24 cellular contexts compared by ENCODE assay signal in the genomic region with DNA sequence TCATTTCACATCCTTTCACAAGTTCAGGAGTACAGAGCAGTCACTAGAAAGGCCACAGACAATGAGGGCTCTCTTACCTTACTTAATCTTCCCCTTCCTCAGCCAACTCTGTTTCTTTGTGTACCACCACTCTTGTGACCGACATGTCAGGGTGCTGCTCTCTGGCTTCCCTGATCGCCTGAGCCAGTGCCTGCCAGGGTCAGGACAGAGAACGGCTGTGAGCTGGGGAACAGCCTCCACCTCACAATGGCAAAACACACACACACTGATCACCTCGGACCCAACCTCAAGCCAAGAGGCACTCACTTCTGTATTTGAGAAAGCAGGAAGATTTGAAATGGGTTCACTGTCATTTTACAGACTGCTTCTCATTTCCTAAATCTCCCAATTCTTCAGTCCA. TPM values are rescaled to one million over a fixed set of nuclear protein-coding genes. Genes with fewer than 3 reads are reported as not detected.
DNase-seq lines count a peak whose midpoint lies in the region; ATAC-seq and TF ChIP-seq lines count a peak whose summit lies in the region.
"Had no signal": no experiment of that assay in that cellular context is flagged by ENCODE, and none has a peak within 500 bp of the region (broad histone marks: within the 10 kb centered on the region; RNA-seq: fewer than 3 reads in every experiment).

No MANE protein-coding gene starts in this region.

- H3K27me3 ChIP-seq in GM23338 (ENCODE audit: insufficient read depth) (no peaks in the 10 kb centered on the region), RWPE2 (ENCODE audit: insufficient read depth, poor library complexity, severe bottlenecking) (no peaks in the 10 kb centered on the region), foreskin keratinocyte (no peaks in the 10 kb centered on the region), suprapubic skin (no peaks in the 10 kb centered on the region)
- H3K27me3 ChIP-seq: MG63, Peyer's patch had no signal

- H3K4me1 ChIP-seq in GM23338 (ENCODE audit: insufficient read depth): peaks cover 24% of the 10 kb centered on the region
- peaks cover 4% of the 10 kb centered on the region for H3K4me1 ChIP-seq in RWPE2 (ENCODE audit: insufficient read depth, poor library complexity, severe bottlenecking)
- H3K4me1 ChIP-seq in foreskin keratinocyte: peaks cover 9% of the 10 kb centered on the region
- no peaks in the 10 kb centered on the region for H3K4me1 ChIP-seq in suprapubic skin
- H3K4me1 ChIP-seq: Peyer's patch had no signal

- peak; percentile 67 for ATAC-seq in GM23338
- 0 out of 3 replicates have a peak, but pooled peaks have one; percentile 21 for ATAC-seq in RWPE2 (ENCODE audit: low read depth)
- peak; percentile 11 for ATAC-seq in foreskin keratinocyte
- ATAC-seq in GM21576 (IDR thresholded peaks at IDR 0.05; ENCODE audit: unreplicated experiment): no peak
- ATAC-seq in HG02610 (IDR thresholded peaks at IDR 0.05; ENCODE audit: unreplicated experiment): no peak
- ATAC-seq: GM12878, Right ventricle myocardium inferior had no signal

- H3K4me2 ChIP-seq in GM23338: no peak overlapping the region

- H2AFZ ChIP-seq in GM23338: no peak overlapping the region

- no peaks in the 10 kb centered on the region for H3K9me2 ChIP-seq in GM23338 (ENCODE audit: insufficient read depth)

- DNase-seq in GM23338 (ENCODE audit: low spot score) (peak; percentile 15), RWPE2 (ENCODE audit: low spot score) (no peak), foreskin keratinocyte (no peak), nephron progenitor cell (no peak), suprapubic skin (ENCODE audit: low spot score in 2 of 2) (no peak)
- DNase-seq: CD4-positive, alpha-beta T cell; GOT3; Kasumi-1; MG63; NCI-H1092; NCI-H1436 treated with DMSO at 0.1 percent for 48 hours; NCI-H2029; NCI-H446 treated with DMSO at 0.1 percent for 48 hours; NCI-H69; NK-92 treated with Interleukin-12 subunit alpha and Interleukin-12 subunit beta, amount 100 ng/mL, for 24 hours; Peyer's patch had no signal

- TF ChIP-seq CTCF in GM23338 (conservative IDR thresholded peaks at IDR 0.05; ENCODE audit: low read depth in 2 of 2) (no peak), RWPE2 (IDR thresholded peaks at IDR 0.05; ENCODE audit: poor library complexity, severe bottlenecking) (no peak), foreskin keratinocyte (conservative IDR thresholded peaks at IDR 0.05) (no peak), nephron progenitor cell (IDR thresholded peaks at IDR 0.05) (no peak), suprapubic skin (IDR thresholded peaks at IDR 0.05) (no peak)

- H3K27me3 Mint-ChIP-seq in GM23338 (ENCODE audit: insufficient read depth, low read depth, poor library complexity): no peaks in the 10 kb centered on the region
- H3K27me3 Mint-ChIP-seq in nephron progenitor cell (ENCODE audit: low read depth, poor library complexity): no peaks in the 10 kb centered on the region
- H3K27me3 Mint-ChIP-seq: CD4-positive, alpha-beta T cell; IgD-negative memory B cell had no signal

- no peaks in the 10 kb centered on the region for H3F3A ChIP-seq in GM23338 (replicated peaks; ENCODE audit: low read depth)

- no peaks in the 10 kb centered on the region for H3K79me2 ChIP-seq in GM23338 (replicated peaks; ENCODE audit: insufficient read depth)

- H3K9me3 Mint-ChIP-seq in GM23338 (no peaks in the 10 kb centered on the region), nephron progenitor cell (peaks cover 9% of the 10 kb centered on the region)
- H3K9me3 Mint-ChIP-seq: CD4-positive, alpha-beta T cell; IgD-negative memory B cell had no signal

- TF ChIP-seq EP300 in suprapubic skin (IDR thresholded peaks at IDR 0.05): no peak

- peaks cover 11% of the 10 kb centered on the region; the same call in 1 of the 3 replicates for H3K36me3 Mint-ChIP-seq in GM23338 (ENCODE audit: low read depth)
- H3K36me3 Mint-ChIP-seq in nephron progenitor cell (ENCODE audit: low read depth): peaks cover 69% of the 10 kb centered on the region

- WGBS in suprapubic skin: 83% methylated on average over 4 of the region's 4 CpGs

- H3K4me3 Mint-ChIP-seq in GM23338 (no peak overlapping the region), nephron progenitor cell (no peak overlapping the region)
- H3K4me3 Mint-ChIP-seq: CD4-positive, alpha-beta T cell; IgD-negative memory B cell had no signal

- H3K9me3 ChIP-seq in RWPE2 (ENCODE audit: severe bottlenecking) (no peaks in the 10 kb centered on the region), suprapubic skin (no peaks in the 10 kb centered on the region)
- H3K9me3 ChIP-seq: Caco-2, MG63, Peyer's patch had no signal

- H4K20me1 ChIP-seq in GM23338 (replicated peaks; ENCODE audit: insufficient read depth): no peaks in the 10 kb centered on the region

- H3K36me3 ChIP-seq in GM23338 (ENCODE audit: insufficient read depth) (no peaks in the 10 kb centered on the region), RWPE2 (ENCODE audit: low read depth) (peaks cover 7% of the 10 kb centered on the region; the same call in 1 of the 2 replicates), suprapubic skin (peaks cover 6% of the 10 kb centered on the region)

- peak overlapping the region; percentile 89 for H3K27ac Mint-ChIP-seq in GM23338
- peak overlapping the region; percentile 93 for H3K27ac Mint-ChIP-seq in nephron progenitor cell
- H3K27ac Mint-ChIP-seq: CD4-positive, alpha-beta T cell had no signal

- no peak overlapping the region for H3K27ac ChIP-seq in GM23338 (ENCODE audit: low read depth)
- H3K27ac ChIP-seq in RWPE2 (ENCODE audit: poor library complexity, severe bottlenecking): no peak overlapping the region
- no peak overlapping the region for H3K27ac ChIP-seq in foreskin keratinocyte
- H3K27ac ChIP-seq in suprapubic skin: no peak overlapping the region
- H3K27ac ChIP-seq: Peyer's patch had no signal

- H3K4me3 ChIP-seq in GM23338 (no peak overlapping the region), RWPE2 (ENCODE audit: severe bottlenecking) (no peak overlapping the region), suprapubic skin (no peak overlapping the region)
- H3K4me3 ChIP-seq: GM12878, MG63, Peyer's patch had no signal

- H3K4me1 Mint-ChIP-seq in GM23338 (peaks cover 33% of the 10 kb centered on the region), nephron progenitor cell (peaks cover 39% of the 10 kb centered on the region)
- H3K4me1 Mint-ChIP-seq: IgD-negative memory B cell had no signal

- TF ChIP-seq POLR2A in suprapubic skin (IDR thresholded peaks at IDR 0.05): no peak

TF ChIP-seq in GM23338, 12 proteins besides CTCF, POLR2A, EP300 and RAD21:
- no peak for TF ChIP-seq EZH2phosphoT487 (IDR thresholded peaks at IDR 0.05; ENCODE audit: unreplicated experiment)
- no peak for TF ChIP-seq ZNF114 (CRISPR knock-in tag; IDR thresholded peaks at IDR 0.05)
- no peak for TF ChIP-seq NANOG (IDR thresholded peaks at IDR 0.05; ENCODE audit: borderline replicate concordance)
- no peak for TF ChIP-seq EZH2 (IDR thresholded peaks at IDR 0.05; ENCODE audit: low read depth, unreplicated experiment)
- TF ChIP-seq, protein P1, sequence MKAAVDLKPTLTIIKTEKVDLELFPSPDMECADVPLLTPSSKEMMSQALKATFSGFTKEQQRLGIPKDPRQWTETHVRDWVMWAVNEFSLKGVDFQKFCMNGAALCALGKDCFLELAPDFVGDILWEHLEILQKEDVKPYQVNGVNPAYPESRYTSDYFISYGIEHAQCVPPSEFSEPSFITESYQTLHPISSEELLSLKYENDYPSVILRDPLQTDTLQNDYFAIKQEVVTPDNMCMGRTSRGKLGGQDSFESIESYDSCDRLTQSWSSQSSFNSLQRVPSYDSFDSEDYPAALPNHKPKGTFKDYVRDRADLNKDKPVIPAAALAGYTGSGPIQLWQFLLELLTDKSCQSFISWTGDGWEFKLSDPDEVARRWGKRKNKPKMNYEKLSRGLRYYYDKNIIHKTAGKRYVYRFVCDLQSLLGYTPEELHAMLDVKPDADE (IDR thresholded peaks at IDR 0.05): no peak
- no peak for TF ChIP-seq POLR2AphosphoS5 (IDR thresholded peaks at IDR 0.05; ENCODE audit: low read depth)
- TF ChIP-seq CREB1 (CRISPR knock-in tag; IDR thresholded peaks at IDR 0.05; ENCODE audit: low read depth): no peak
- TF ChIP-seq, protein P2, sequence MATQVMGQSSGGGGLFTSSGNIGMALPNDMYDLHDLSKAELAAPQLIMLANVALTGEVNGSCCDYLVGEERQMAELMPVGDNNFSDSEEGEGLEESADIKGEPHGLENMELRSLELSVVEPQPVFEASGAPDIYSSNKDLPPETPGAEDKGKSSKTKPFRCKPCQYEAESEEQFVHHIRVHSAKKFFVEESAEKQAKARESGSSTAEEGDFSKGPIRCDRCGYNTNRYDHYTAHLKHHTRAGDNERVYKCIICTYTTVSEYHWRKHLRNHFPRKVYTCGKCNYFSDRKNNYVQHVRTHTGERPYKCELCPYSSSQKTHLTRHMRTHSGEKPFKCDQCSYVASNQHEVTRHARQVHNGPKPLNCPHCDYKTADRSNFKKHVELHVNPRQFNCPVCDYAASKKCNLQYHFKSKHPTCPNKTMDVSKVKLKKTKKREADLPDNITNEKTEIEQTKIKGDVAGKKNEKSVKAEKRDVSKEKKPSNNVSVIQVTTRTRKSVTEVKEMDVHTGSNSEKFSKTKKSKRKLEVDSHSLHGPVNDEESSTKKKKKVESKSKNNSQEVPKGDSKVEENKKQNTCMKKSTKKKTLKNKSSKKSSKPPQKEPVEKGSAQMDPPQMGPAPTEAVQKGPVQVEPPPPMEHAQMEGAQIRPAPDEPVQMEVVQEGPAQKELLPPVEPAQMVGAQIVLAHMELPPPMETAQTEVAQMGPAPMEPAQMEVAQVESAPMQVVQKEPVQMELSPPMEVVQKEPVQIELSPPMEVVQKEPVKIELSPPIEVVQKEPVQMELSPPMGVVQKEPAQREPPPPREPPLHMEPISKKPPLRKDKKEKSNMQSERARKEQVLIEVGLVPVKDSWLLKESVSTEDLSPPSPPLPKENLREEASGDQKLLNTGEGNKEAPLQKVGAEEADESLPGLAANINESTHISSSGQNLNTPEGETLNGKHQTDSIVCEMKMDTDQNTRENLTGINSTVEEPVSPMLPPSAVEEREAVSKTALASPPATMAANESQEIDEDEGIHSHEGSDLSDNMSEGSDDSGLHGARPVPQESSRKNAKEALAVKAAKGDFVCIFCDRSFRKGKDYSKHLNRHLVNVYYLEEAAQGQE (IDR thresholded peaks at IDR 0.05; ENCODE audit: unreplicated experiment): no peak
- TF ChIP-seq ZNF331 (CRISPR knock-in tag; IDR thresholded peaks at IDR 0.05; ENCODE audit: low read depth): no peak
- no peak for TF ChIP-seq STAT1 (IDR thresholded peaks at IDR 0.05; ENCODE audit: unreplicated experiment)
- TF ChIP-seq JUNB (IDR thresholded peaks at IDR 0.05; ENCODE audit: unreplicated experiment): no peak
TF ChIP-seq in GM23338: peak in this region for 0.

RNA-seq across cellular contexts. Expression of a gene that starts 30.8 kb away (rescaled TPM):
- total RNA-seq in GM23338 (2014; rRNA removed; shearing (Covaris generic)): not detected in 2 replicates
- polyA plus RNA-seq in GM23338 (2016; fragmentation: Nextera tagmentation; extraction: Ambion mirVana) (0.09 TPM in 1 of 2 replicates, not detected in the other), foreskin keratinocyte (not detected in 2 replicates)
- total RNA-seq in foreskin keratinocyte (not detected in 2 replicates), suprapubic skin (not detected)
- total RNA-seq: CD4-positive, alpha-beta T cell; HT-29; Right ventricle myocardium inferior had no signal
- polyA plus RNA-seq: BJ, GM12878, IgD-negative memory B cell had no signal

Comparison
In these comparisons a context has a peak if more than half of its experiments do, and no peak if none do; other contexts are left out.
1. ATAC-seq: peak in GM23338 (single experiment), RWPE2 (single experiment) and foreskin keratinocyte (single experiment); none in GM21576 (single experiment) and HG02610 (single experiment).